Comparison of ENCODE assay signal across 1 cellular context in the genomic region with DNA sequence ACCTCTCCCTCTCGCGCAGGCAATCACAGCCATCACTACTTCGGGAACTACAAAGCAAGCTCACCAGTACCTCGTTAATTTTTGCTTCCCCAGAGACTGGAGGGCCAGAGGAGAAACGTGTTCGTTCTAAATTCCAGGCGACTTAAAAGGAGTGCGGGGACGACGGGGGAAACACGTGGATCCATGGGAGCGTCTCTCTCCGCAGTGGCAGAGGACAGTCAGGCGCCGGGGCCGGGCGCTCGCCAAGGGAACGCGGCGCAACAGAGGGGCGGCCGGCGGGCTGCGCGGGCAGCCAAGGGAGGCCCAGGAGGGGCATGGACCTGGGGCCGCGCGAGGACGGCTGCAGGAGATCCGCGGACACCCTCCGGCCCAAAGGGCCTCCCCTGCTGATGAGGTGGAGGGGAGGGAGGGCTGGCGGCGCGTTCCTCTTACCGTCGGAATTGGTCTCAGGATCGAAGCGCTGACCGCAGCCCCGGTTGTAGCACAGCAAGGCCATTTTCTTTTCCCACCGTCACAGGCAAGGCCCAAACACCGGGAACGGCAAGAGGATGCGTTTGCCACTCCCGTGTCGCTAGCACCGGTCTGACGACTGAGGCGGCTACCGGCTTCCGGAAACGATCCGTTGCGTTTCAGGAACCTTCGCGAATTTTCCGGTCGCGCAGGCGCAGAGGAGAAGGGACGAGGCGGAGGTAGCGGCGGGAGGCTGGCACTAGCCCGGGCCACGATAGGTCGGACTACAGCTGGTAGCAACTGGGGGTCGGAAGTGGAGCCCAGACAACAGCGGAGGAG.
TF ChIP-seq lines count a peak whose summit lies in the region.

A gene (minus strand): TSS at position 591 of the 789 bp plus-strand sequence. CDS start 95 bp downstream, at position 496.

TF ChIP-seq in HepG2, 621 proteins besides CTCF, POLR2A, EP300 and RAD21 (continued from another document and continues in another):
- no peak for TF ChIP-seq ATF7 (IDR thresholded peaks at IDR 0.05)
- no peak; the same call in 1 of the 2 replicates for TF ChIP-seq ATF7 (CRISPR knock-in tag; IDR thresholded peaks at IDR 0.05)
- TF ChIP-seq NFKB2 (CRISPR knock-in tag; IDR thresholded peaks at IDR 0.05; ENCODE audit: borderline replicate concordance): peak; percentile 72; the same call in 1 of the 2 replicates
- no peak for TF ChIP-seq MTF1 (CRISPR knock-in tag; IDR thresholded peaks at IDR 0.05)
- TF ChIP-seq ZNF563 (CRISPR knock-in tag; IDR thresholded peaks at IDR 0.05): 0 out of 2 replicates have a peak, but pooled peaks have one; percentile 57
- TF ChIP-seq HCFC1 (IDR thresholded peaks at IDR 0.05; ENCODE audit: low read depth, low read length): no peak
- peak; percentile 79 for TF ChIP-seq TBX2 (CRISPR knock-in tag; IDR thresholded peaks at IDR 0.05; ENCODE audit: borderline replicate concordance)
- TF ChIP-seq HDAC1 (CRISPR knock-in tag; IDR thresholded peaks at IDR 0.05): peak; percentile 82
- TF ChIP-seq RFX3 (CRISPR knock-in tag; IDR thresholded peaks at IDR 0.05): no peak
- no peak for TF ChIP-seq ZNF720 (CRISPR knock-in tag; IDR thresholded peaks at IDR 0.05)
- TF ChIP-seq ZNF17 (CRISPR knock-in tag; IDR thresholded peaks at IDR 0.05): no peak
- TF ChIP-seq ARID2 (CRISPR knock-in tag; IDR thresholded peaks at IDR 0.05; ENCODE audit: borderline replicate concordance): peak; percentile 94
- TF ChIP-seq JDP2 (CRISPR knock-in tag; IDR thresholded peaks at IDR 0.05; ENCODE audit: borderline replicate concordance): no peak; the same call in 1 of the 2 replicates
- TF ChIP-seq, protein P1, sequence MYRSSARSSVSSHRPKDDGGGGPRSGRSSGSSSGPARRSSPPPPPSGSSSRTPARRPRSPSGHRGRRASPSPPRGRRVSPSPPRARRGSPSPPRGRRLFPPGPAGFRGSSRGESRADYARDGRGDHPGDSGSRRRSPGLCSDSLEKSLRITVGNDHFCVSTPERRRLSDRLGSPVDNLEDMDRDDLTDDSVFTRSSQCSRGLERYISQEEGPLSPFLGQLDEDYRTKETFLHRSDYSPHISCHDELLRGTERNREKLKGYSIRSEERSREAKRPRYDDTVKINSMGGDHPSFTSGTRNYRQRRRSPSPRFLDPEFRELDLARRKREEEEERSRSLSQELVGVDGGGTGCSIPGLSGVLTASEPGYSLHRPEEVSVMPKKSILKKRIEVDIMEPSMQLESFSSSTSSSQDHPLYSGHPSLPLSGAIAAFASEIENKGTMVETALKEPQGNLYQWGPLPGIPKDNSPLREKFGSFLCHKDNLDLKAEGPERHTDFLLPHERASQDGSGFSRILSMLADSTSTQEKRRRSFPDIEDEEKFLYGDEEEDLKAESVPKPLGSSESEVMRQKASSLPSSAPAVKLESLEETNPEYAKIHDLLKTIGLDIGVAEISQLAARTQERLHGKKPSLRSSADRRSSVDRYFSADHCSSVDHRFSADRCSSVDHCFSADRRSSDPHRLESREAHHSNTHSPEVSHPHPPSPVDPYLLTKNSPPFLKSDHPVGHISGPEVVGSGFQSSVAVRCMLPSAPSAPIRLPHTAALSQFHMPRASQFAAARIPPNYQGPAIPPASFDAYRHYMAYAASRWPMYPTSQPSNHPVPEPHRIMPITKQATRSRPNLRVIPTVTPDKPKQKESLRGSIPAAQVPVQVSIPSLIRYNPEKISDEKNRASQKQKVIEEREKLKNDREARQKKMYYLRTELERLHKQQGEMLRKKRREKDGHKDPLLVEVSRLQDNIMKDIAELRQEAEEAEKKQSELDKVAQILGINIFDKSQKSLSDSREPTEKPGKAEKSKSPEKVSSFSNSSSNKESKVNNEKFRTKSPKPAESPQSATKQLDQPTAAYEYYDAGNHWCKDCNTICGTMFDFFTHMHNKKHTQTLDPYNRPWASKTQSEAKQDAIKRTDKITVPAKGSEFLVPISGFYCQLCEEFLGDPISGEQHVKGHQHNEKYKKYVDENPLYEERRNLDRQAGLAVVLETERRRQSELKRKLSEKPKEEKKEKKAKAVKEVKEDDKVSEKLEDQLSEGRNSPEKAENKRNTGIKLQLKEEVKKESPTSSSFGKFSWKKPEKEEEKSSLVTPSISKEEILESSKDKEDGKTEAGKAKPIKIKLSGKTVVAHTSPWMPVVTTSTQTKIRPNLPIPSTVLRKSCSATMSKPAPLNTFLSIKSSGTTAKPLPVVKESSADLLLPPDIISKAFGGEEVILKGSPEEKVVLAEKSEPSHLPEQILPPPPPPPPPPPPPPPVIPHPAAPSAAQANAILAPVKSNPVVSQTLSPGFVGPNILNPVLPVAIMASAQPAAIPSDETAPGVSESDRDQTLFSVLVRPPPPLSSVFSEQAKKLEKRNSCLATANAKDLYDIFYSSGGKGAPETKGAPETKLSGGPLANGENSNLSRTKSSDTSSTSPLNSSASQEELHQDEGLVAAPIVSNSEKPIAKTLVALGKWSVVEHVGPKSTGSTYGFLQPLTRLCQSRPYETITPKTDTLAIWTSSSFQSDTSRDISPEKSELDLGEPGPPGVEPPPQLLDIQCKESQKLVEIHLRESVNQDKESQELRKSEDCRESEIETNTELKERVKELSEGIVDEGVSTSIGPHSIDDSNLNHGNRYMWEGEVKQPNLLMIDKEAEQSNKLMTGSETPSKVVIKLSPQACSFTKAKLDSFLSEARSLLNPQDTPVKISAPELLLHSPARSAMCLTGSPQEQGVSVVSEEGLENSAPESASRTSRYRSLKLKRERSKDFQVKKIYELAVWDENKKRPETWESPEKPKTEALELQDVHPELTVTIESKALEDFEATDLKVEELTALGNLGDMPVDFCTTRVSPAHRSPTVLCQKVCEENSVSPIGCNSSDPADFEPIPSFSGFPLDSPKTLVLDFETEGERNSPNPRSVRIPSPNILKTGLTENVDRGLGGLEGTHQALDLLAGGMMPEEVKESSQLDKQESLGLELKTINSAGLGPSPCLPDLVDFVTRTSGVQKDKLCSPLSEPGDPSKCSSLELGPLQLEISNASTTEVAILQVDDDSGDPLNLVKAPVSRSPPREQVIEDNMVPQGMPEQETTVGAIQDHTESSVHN (CRISPR knock-in tag; IDR thresholded peaks at IDR 0.05): no peak
- TF ChIP-seq ZNF75D (CRISPR knock-in tag; IDR thresholded peaks at IDR 0.05; ENCODE audit: borderline replicate concordance): no peak
- TF ChIP-seq, protein P2, sequence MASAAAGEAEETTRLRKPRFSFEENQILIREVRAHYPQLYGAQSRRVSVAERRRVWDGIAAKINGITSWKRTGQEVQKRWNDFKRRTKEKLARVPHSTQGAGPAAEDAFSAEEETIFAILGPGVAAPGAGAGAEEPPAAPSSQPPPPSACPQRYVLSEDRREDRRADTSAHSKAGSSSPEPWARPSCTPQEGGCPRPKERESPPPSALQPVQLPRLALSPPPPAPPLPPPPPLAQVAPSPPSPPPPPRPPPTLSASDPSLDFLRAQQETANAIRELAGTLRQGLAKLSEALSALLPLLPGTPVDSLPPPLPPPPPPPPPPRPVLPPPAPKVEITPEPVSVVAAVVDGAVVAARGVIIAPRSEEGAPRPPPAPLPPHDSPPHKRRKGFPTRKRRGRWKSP (CRISPR knock-in tag; IDR thresholded peaks at IDR 0.05): peak; percentile 81; the same call in 1 of the 2 replicates
- peak; percentile 84 for TF ChIP-seq GATAD1 (CRISPR knock-in tag; IDR thresholded peaks at IDR 0.05)
- TF ChIP-seq GABPB1 (CRISPR knock-in tag; IDR thresholded peaks at IDR 0.05): peak; percentile 93
- no peak for TF ChIP-seq HMG20B (CRISPR knock-in tag; conservative IDR thresholded peaks at IDR 0.05)
- no peak for TF ChIP-seq ZNF670 (CRISPR knock-in tag; IDR thresholded peaks at IDR 0.05; ENCODE audit: borderline replicate concordance)
- peak; percentile 55 for TF ChIP-seq PITX1 (CRISPR knock-in tag; IDR thresholded peaks at IDR 0.05)
- TF ChIP-seq, protein P3, sequence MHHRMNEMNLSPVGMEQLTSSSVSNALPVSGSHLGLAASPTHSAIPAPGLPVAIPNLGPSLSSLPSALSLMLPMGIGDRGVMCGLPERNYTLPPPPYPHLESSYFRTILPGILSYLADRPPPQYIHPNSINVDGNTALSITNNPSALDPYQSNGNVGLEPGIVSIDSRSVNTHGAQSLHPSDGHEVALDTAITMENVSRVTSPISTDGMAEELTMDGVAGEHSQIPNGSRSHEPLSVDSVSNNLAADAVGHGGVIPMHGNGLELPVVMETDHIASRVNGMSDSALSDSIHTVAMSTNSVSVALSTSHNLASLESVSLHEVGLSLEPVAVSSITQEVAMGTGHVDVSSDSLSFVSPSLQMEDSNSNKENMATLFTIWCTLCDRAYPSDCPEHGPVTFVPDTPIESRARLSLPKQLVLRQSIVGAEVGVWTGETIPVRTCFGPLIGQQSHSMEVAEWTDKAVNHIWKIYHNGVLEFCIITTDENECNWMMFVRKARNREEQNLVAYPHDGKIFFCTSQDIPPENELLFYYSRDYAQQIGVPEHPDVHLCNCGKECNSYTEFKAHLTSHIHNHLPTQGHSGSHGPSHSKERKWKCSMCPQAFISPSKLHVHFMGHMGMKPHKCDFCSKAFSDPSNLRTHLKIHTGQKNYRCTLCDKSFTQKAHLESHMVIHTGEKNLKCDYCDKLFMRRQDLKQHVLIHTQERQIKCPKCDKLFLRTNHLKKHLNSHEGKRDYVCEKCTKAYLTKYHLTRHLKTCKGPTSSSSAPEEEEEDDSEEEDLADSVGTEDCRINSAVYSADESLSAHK (CRISPR knock-in tag; IDR thresholded peaks at IDR 0.05; ENCODE audit: borderline replicate concordance): no peak
- TF ChIP-seq U2AF2 (IDR thresholded peaks at IDR 0.05; ENCODE audit: low read depth, low read length): no peak
- no peak for TF ChIP-seq ZNF337 (CRISPR knock-in tag; IDR thresholded peaks at IDR 0.05; ENCODE audit: borderline replicate concordance, low read depth)
- TF ChIP-seq ZNF839 (CRISPR knock-in tag; IDR thresholded peaks at IDR 0.05; ENCODE audit: borderline replicate concordance): no peak
- TF ChIP-seq PHF8 (CRISPR knock-in tag; IDR thresholded peaks at IDR 0.05): peak; percentile 91
- TF ChIP-seq SNRNP70 (IDR thresholded peaks at IDR 0.05; ENCODE audit: low read depth, low read length): no peak
- TF ChIP-seq HNF4G (IDR thresholded peaks at IDR 0.05; ENCODE audit: borderline replicate concordance, low read depth, low read length): no peak
- TF ChIP-seq HNF4G (CRISPR knock-in tag; IDR thresholded peaks at IDR 0.05; ENCODE audit: borderline replicate concordance, low read depth): 0 out of 2 replicates have a peak, but pooled peaks have one; percentile 2
- peak; percentile 83 for TF ChIP-seq TMF1 (CRISPR knock-in tag; IDR thresholded peaks at IDR 0.05; ENCODE audit: low read depth)
- TF ChIP-seq ZNF354B (CRISPR knock-in tag; IDR thresholded peaks at IDR 0.05): 0 out of 2 replicates have a peak, but pooled peaks have one; percentile 26
- TF ChIP-seq, protein P4, sequence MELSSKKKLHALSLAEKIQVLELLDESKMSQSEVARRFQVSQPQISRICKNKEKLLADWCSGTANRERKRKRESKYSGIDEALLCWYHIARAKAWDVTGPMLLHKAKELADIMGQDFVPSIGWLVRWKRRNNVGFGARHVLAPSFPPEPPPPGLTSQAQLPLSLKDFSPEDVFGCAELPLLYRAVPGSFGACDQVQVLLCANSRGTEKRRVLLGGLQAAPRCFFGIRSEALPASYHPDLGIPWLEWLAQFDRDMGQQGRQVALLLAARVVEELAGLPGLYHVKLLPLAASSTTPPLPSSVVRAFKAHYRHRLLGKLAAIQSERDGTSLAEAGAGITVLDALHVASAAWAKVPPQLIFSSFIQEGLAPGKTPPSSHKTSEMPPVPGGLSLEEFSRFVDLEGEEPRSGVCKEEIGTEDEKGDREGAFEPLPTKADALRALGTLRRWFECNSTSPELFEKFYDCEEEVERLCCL (CRISPR knock-in tag; IDR thresholded peaks at IDR 0.05; ENCODE audit: borderline replicate concordance): 0 out of 2 replicates have a peak, but pooled peaks have one; percentile 45
- peak; percentile 76 for TF ChIP-seq ZNF121 (CRISPR knock-in tag; IDR thresholded peaks at IDR 0.05)
- TF ChIP-seq KMT2A (CRISPR knock-in tag; IDR thresholded peaks at IDR 0.05): peak; percentile 94
- TF ChIP-seq TEAD3 (CRISPR knock-in tag; optimal IDR thresholded peaks at IDR 0.05; ENCODE audit: borderline replicate concordance): peak; percentile 4
- TF ChIP-seq, protein P5, sequence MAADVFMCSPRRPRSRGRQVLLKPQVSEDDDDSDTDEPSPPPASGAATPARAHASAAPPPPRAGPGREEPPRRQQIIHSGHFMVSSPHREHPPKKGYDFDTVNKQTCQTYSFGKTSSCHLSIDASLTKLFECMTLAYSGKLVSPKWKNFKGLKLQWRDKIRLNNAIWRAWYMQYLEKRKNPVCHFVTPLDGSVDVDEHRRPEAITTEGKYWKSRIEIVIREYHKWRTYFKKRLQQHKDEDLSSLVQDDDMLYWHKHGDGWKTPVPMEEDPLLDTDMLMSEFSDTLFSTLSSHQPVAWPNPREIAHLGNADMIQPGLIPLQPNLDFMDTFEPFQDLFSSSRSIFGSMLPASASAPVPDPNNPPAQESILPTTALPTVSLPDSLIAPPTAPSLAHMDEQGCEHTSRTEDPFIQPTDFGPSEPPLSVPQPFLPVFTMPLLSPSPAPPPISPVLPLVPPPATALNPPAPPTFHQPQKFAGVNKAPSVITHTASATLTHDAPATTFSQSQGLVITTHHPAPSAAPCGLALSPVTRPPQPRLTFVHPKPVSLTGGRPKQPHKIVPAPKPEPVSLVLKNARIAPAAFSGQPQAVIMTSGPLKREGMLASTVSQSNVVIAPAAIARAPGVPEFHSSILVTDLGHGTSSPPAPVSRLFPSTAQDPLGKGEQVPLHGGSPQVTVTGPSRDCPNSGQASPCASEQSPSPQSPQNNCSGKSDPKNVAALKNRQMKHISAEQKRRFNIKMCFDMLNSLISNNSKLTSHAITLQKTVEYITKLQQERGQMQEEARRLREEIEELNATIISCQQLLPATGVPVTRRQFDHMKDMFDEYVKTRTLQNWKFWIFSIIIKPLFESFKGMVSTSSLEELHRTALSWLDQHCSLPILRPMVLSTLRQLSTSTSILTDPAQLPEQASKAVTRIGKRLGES (CRISPR knock-in tag; IDR thresholded peaks at IDR 0.05; ENCODE audit: borderline replicate concordance): no peak
- TF ChIP-seq ZSCAN12 (CRISPR knock-in tag; IDR thresholded peaks at IDR 0.05): no peak
- no peak for TF ChIP-seq NFKBIZ (CRISPR knock-in tag; IDR thresholded peaks at IDR 0.05)
- TF ChIP-seq REXO4 (CRISPR knock-in tag; IDR thresholded peaks at IDR 0.05; ENCODE audit: borderline replicate concordance): no peak
- TF ChIP-seq ARNT (IDR thresholded peaks at IDR 0.05): no peak
- TF ChIP-seq SETDB1 (CRISPR knock-in tag; IDR thresholded peaks at IDR 0.05; ENCODE audit: borderline replicate concordance): no peak
- no peak for TF ChIP-seq MED13 (CRISPR knock-in tag; IDR thresholded peaks at IDR 0.05)
- TF ChIP-seq, protein P6, sequence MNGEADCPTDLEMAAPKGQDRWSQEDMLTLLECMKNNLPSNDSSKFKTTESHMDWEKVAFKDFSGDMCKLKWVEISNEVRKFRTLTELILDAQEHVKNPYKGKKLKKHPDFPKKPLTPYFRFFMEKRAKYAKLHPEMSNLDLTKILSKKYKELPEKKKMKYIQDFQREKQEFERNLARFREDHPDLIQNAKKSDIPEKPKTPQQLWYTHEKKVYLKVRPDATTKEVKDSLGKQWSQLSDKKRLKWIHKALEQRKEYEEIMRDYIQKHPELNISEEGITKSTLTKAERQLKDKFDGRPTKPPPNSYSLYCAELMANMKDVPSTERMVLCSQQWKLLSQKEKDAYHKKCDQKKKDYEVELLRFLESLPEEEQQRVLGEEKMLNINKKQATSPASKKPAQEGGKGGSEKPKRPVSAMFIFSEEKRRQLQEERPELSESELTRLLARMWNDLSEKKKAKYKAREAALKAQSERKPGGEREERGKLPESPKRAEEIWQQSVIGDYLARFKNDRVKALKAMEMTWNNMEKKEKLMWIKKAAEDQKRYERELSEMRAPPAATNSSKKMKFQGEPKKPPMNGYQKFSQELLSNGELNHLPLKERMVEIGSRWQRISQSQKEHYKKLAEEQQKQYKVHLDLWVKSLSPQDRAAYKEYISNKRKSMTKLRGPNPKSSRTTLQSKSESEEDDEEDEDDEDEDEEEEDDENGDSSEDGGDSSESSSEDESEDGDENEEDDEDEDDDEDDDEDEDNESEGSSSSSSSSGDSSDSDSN (CRISPR knock-in tag; IDR thresholded peaks at IDR 0.05): peak; percentile 82
- TF ChIP-seq ZIK1 (CRISPR knock-in tag; IDR thresholded peaks at IDR 0.05; ENCODE audit: borderline replicate concordance, low read depth): peak; percentile 87
- no peak for TF ChIP-seq ZSCAN22 (CRISPR knock-in tag; IDR thresholded peaks at IDR 0.05)
